Comparison of ENCODE assay signal across 26 cellular contexts in the genomic region with DNA sequence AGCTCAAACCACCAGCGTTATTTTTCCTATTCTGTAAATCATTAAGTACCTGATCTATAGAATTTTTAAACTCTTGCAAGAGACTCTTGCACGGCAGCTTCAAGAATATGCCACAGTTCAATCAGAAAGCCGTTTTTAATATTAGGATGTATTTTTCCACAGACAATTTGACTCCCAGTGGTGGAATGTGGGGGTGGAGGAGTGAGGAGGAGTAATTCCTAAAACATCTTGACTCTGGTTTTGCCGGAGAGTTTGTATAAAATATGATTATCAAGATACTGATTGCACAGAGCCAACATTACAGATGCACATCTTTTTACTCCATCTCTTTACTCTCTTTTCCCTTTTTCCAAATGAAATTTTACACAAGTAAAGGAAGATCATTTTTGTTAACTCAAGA.
"Had no signal": no experiment of that assay in that cellular context is flagged by ENCODE, and none has a peak within 500 bp of the region (broad histone marks: within the 10 kb centered on the region; RNA-seq: fewer than 3 reads in every experiment).

No MANE protein-coding gene starts in this region.

- DNase-seq: activated CD4-positive, alpha-beta memory T cell treated with anti-CD3 and anti-CD28 coated beads, Interleukin-2, amount 10 ng/mL, durations not matched to agents 7 days and 5 days; activated CD4-positive, alpha-beta T cell treated with anti-CD3 and anti-CD28 coated beads for 36 hours; activated CD4-positive, alpha-beta T cell treated with anti-CD3 and anti-CD28 coated beads, Interleukin-2, amount 50 U/mL, for 1 hour; activated CD4-positive, CD25-positive, alpha-beta regulatory T cell; activated gamma-delta T cell treated with Interleukin-2 at 50 U/mL for 16 hours; activated naive CD4-positive, alpha-beta T cell treated with anti-CD3 and anti-CD28 coated beads, Interleukin-2, amount 10 ng/mL, durations not matched to agents 7 days and 5 days; activated naive CD8-positive, alpha-beta T cell treated with anti-CD3 and anti-CD28 coated beads for 36 hours; activated T-cell treated with anti-CD3 and anti-CD28 coated beads for 4 hours; activated T-cell treated with anti-CD3 and anti-CD28 coated beads, Interleukin-2, amount 50 U/mL, for 48 hours; adrenal gland; aorta; body of pancreas; NCI-H1092; NCI-H1417; NCI-H1930; NCI-H2171; NCI-H2227 treated with DMSO at 0.1 percent for 48 hours; NCI-H526; NCI-H774; RPMI8226; T-helper 1 cell had no signal

- H3K9me3 Mint-ChIP-seq: activated CD4-positive, alpha-beta memory T cell treated with anti-CD3 and anti-CD28 coated beads, Interleukin-2, amount 10 ng/mL, durations not matched to agents 7 days and 5 days; activated naive CD4-positive, alpha-beta T cell treated with anti-CD3 and anti-CD28 coated beads, Interleukin-2, amount 10 ng/mL, durations not matched to agents 7 days and 5 days; activated naive CD8-positive, alpha-beta T cell treated with anti-CD3 and anti-CD28 coated beads for 36 hours; central memory CD8-positive, alpha-beta T cell had no signal

- H3K4me1 ChIP-seq: adrenal gland had no signal

- H3K4me1 Mint-ChIP-seq: activated CD4-positive, alpha-beta memory T cell treated with anti-CD3 and anti-CD28 coated beads, Interleukin-2, amount 10 ng/mL, durations not matched to agents 7 days and 5 days; activated CD4-positive, alpha-beta T cell treated with anti-CD3 and anti-CD28 coated beads for 36 hours; activated naive CD4-positive, alpha-beta T cell treated with anti-CD3 and anti-CD28 coated beads, Interleukin-2, amount 10 ng/mL, durations not matched to agents 7 days and 5 days; activated naive CD8-positive, alpha-beta T cell treated with anti-CD3 and anti-CD28 coated beads for 36 hours; activated T-helper 17 cell treated with anti-CD3 and anti-CD28 coated beads, Interleukin-2, amount 50 U/mL, for 72 hours; central memory CD8-positive, alpha-beta T cell had no signal

- H3K36me3 Mint-ChIP-seq: activated naive CD4-positive, alpha-beta T cell treated with anti-CD3 and anti-CD28 coated beads, Interleukin-2, amount 10 ng/mL, durations not matched to agents 7 days and 5 days; activated naive CD8-positive, alpha-beta T cell treated with anti-CD3 and anti-CD28 coated beads for 36 hours had no signal

- H3K27me3 ChIP-seq: adrenal gland, body of pancreas had no signal

- H3K36me3 ChIP-seq: adrenal gland had no signal

- H3K27ac ChIP-seq: adrenal gland, body of pancreas, SK-N-MC, VCaP had no signal

- H3K4me3 Mint-ChIP-seq: activated CD4-positive, alpha-beta memory T cell treated with anti-CD3 and anti-CD28 coated beads, Interleukin-2, amount 10 ng/mL, durations not matched to agents 7 days and 5 days; activated CD4-positive, alpha-beta T cell treated with anti-CD3 and anti-CD28 coated beads for 36 hours; activated naive CD4-positive, alpha-beta T cell treated with anti-CD3 and anti-CD28 coated beads, Interleukin-2, amount 10 ng/mL, durations not matched to agents 7 days and 5 days; activated naive CD8-positive, alpha-beta T cell treated with anti-CD3 and anti-CD28 coated beads for 36 hours; activated T-helper 17 cell treated with anti-CD3 and anti-CD28 coated beads, Interleukin-2, amount 50 U/mL, for 72 hours; central memory CD8-positive, alpha-beta T cell had no signal

- ATAC-seq: activated CD4-positive, alpha-beta T cell treated with anti-CD3 and anti-CD28 coated beads for 36 hours; activated T-helper 17 cell treated with anti-CD3 and anti-CD28 coated beads, Interleukin-2, amount 50 U/mL, for 72 hours; body of pancreas; Right ventricle myocardium inferior had no signal

- H3K9me3 ChIP-seq: adrenal gland, body of pancreas had no signal

- H3K27ac Mint-ChIP-seq: activated CD4-positive, alpha-beta memory T cell treated with anti-CD3 and anti-CD28 coated beads, Interleukin-2, amount 10 ng/mL, durations not matched to agents 7 days and 5 days; activated CD4-positive, alpha-beta T cell treated with anti-CD3 and anti-CD28 coated beads for 36 hours; activated naive CD4-positive, alpha-beta T cell treated with anti-CD3 and anti-CD28 coated beads, Interleukin-2, amount 10 ng/mL, durations not matched to agents 7 days and 5 days; activated naive CD8-positive, alpha-beta T cell treated with anti-CD3 and anti-CD28 coated beads for 36 hours; activated T-helper 17 cell treated with anti-CD3 and anti-CD28 coated beads, Interleukin-2, amount 50 U/mL, for 72 hours had no signal

- H3K4me3 ChIP-seq: adrenal gland, body of pancreas, SK-N-MC had no signal
